In the genomic region with DNA sequence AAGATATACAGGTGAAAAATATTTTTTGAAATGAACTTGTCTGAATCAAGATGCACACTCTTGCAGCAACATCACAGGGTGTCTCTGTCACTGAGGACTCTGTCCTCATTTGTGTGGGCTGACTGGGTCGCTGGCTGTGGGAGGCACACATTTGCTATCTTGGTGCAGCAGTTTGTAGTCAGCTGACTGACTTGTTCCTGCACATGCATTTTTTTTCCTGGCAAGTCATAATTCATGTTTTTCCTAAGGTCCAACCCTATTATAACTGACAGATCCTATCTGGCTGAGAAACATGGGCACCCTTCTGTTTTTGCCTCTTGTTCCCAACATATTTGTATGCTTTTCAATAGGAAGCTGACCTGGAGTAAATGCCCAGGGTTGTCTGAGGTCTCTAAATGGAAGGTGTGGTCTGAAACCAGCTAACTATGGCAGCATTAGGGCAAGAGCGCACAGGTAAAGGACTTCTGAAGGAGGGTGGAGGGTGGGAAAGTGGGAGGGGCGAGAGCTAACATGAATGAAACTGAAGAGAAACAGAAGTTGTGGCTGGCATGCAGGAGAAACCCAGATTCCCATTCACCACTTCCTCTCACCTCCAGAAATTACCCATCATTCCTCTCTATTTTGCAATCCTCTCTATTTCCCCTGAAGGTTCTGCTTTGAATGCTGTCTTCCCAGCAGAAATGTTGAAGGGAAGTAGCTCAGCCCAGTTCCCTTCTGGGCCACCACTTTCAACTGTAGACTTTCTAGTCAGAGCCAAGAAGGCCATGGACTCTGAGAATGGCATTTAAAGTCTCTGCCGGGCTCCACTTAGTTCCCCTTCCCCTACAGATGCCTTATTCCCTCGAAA, we compare ENCODE assay signal across 9 cellular contexts.
DNase-seq lines count a peak whose midpoint lies in the region; ATAC-seq and TF ChIP-seq lines count a peak whose summit lies in the region.
"Had no signal": no experiment of that assay in that cellular context is flagged by ENCODE, and none has a peak within 500 bp of the region (broad histone marks: within the 10 kb centered on the region; RNA-seq: fewer than 3 reads in every experiment).

No MANE protein-coding gene starts in this region.

- no peak overlapping the region for H2AK5ac ChIP-seq in neuronal stem cell (ENCODE audit: low read depth, low read length)

- no peak overlapping the region for H3K14ac ChIP-seq in neuronal stem cell (ENCODE audit: low read length)

- no peak overlapping the region for H3K18ac ChIP-seq in neuronal stem cell (ENCODE audit: low read length)

- no peak overlapping the region for H2BK5ac ChIP-seq in neuronal stem cell (ENCODE audit: low read length)

- H4K91ac ChIP-seq in neuronal stem cell (ENCODE audit: low read depth, low read length, poor library complexity) = no peak overlapping the region

- H2BK120ac ChIP-seq in neuronal stem cell (ENCODE audit: low read depth, low read length) = no peak overlapping the region

- no peak overlapping the region for H3K4me3 ChIP-seq in OCI-LY7 (ENCODE audit: low read depth, low read length, poor library complexity, severe bottlenecking)
- no peak overlapping the region for H3K4me3 ChIP-seq in dorsolateral prefrontal cortex
- H3K4me3 ChIP-seq in neuronal stem cell (ENCODE audit: low read length in 2 of 2) = no peak overlapping the region
- no peak overlapping the region for H3K4me3 ChIP-seq in effector memory CD4-positive, alpha-beta T cell (ENCODE audit: insufficient read depth, low read depth, low read length, poor library complexity, severe bottlenecking)
- H3K4me3 ChIP-seq in Peyer's patch = no peak overlapping the region

- H3K79me2 ChIP-seq in OCI-LY7 (ENCODE audit: insufficient read depth, low read depth, low read length) = no peaks in the 10 kb centered on the region

- H2AFZ ChIP-seq in OCI-LY7 (ENCODE audit: low read length) (no peak overlapping the region), neuronal stem cell (ENCODE audit: low read length) (peak overlapping the region; percentile 27)

- no peak overlapping the region for H4K8ac ChIP-seq in neuronal stem cell (ENCODE audit: low read depth, low read length)

- H3K79me1 ChIP-seq in neuronal stem cell (ENCODE audit: low read depth, low read length) = no peaks in the 10 kb centered on the region

- no peak overlapping the region for H3K4ac ChIP-seq in neuronal stem cell (ENCODE audit: low read length)

- H3K36me3 ChIP-seq in OCI-LY7 (ENCODE audit: insufficient read depth, low read length) (no peaks in the 10 kb centered on the region), neuronal stem cell (replicated peaks in 1 of 2; ENCODE audit: control insufficient read depth in 2 of 2, insufficient read depth in 2 of 2, low read length in 2 of 2) (no peaks in the 10 kb centered on the region), Peyer's patch (no peaks in the 10 kb centered on the region)
- H3K36me3 ChIP-seq in effector memory CD4-positive, alpha-beta T cell (ENCODE audit: control insufficient read depth, insufficient read depth, low read length) = no peaks in the 10 kb centered on the region

- H2BK12ac ChIP-seq in neuronal stem cell (ENCODE audit: low read length) = no peak overlapping the region

- no peak for TF ChIP-seq CTCF in OCI-LY7 (conservative IDR thresholded peaks at IDR 0.05; ENCODE audit: low read length)
- TF ChIP-seq CTCF in dorsolateral prefrontal cortex (IDR thresholded peaks at IDR 0.05 in 54 of 56, conservative IDR thresholded peaks at IDR 0.05 in 2 of 56; ENCODE audit: low read depth in 1 of 56, partially characterized antibody in 56 of 56) = no peak
- TF ChIP-seq CTCF in Peyer's patch (IDR thresholded peaks at IDR 0.05) = no peak

- no peaks in the 10 kb centered on the region for H4K20me1 ChIP-seq in OCI-LY7 (ENCODE audit: insufficient read depth, low read length)

- no CpG with 5 or more reads among the region's 5 CpGs for WGBS in neuronal stem cell (ENCODE audit: extremely low coverage in 2 of 2, insufficient read length in 2 of 2, insufficient replicate concordance in 1 of 2), 2 donors

- no TSS peak for BruUV-seq in OCI-LY7 (replicated peaks; lab: Mats Ljungman, UMichigan)

- intact Hi-C loops in OCI-LY7 (cut with micrococcal nuclease; ENCODE audit: unreplicated experiment) = no loop called here
- intact Hi-C loops in dorsolateral prefrontal cortex (cut with DNase I) = loop anchor here in 1 of 2 donors (10.0 kb wide), 1 partner anchor 164 kb away; a partner anchor contains a TSS

- CTCF ChIA-PET in OCI-LY7 (lab: Charles Lee; ENCODE audit: unreplicated experiment) = no interaction called here

- no peak for TF ChIP-seq POLR2A in Peyer's patch (IDR thresholded peaks at IDR 0.05)

- no peak overlapping the region for H3K9ac ChIP-seq in neuronal stem cell (ENCODE audit: low read depth, low read length, poor library complexity)

- H3K27ac ChIP-seq in OCI-LY7 (ENCODE audit: low read depth, low read length, poor library complexity, severe bottlenecking) (no peak overlapping the region), dorsolateral prefrontal cortex (peak overlapping the region in 42 of 59 donors; percentile 1 to 71 (median 44)), neuronal stem cell (replicated peaks; ENCODE audit: low read length) (no peak overlapping the region), Peyer's patch (no peak overlapping the region)
- no peak overlapping the region for H3K27ac ChIP-seq in effector memory CD4-positive, alpha-beta T cell (ENCODE audit: insufficient read depth, low read length, poor library complexity, severe bottlenecking)

- no peak for ATAC-seq in HG03571 (IDR thresholded peaks at IDR 0.05; ENCODE audit: unreplicated experiment)

- H3K4me1 ChIP-seq in OCI-LY7 (ENCODE audit: insufficient read depth, low read length, poor library complexity, severe bottlenecking) (peaks cover 25% of the 10 kb centered on the region), neuronal stem cell (ENCODE audit: control insufficient read depth in 2 of 2, insufficient read depth in 1 of 2, low read depth in 1 of 2, low read length in 2 of 2) (peaks cover 14 to 31% of the 10 kb centered on the region in 2 donors), Peyer's patch (peaks cover 0 to 27% (median 3%) of the 10 kb centered on the region in 4 donors)
- H3K4me1 ChIP-seq in effector memory CD4-positive, alpha-beta T cell (ENCODE audit: control insufficient read depth, insufficient read depth, low read length, poor library complexity, severe bottlenecking) = peaks cover 10% of the 10 kb centered on the region

- H3K23ac ChIP-seq in neuronal stem cell (ENCODE audit: low read depth, low read length, poor library complexity) = no peak overlapping the region

- peak; percentile 18 for DNase-seq in ELF-1 (ENCODE audit: low read depth, low spot score)
- DNase-seq in OCI-LY7 (ENCODE audit: low spot score) = no peak
- peak in 2 of 10 donors; percentile 23 to 25 for DNase-seq in dorsolateral prefrontal cortex
- DNase-seq in neuronal stem cell (ENCODE audit: low spot score) = no peak
- DNase-seq in effector memory CD4-positive, alpha-beta T cell = no peak
- DNase-seq in DMS53 (lab: John Stamatoyannopoulos, UW) = no peak
- no peak for DNase-seq in Peyer's patch
- DNase-seq: stimulated activated CD4-positive, alpha-beta T cell treated with anti-CD3 and anti-CD28 coated beads, Interleukin-12 subunit alpha, Interleukin-12 subunit beta, amount 100 ng/mL, for 4 hours had no signal

- H3K9me2 ChIP-seq in OCI-LY7 (ENCODE audit: insufficient read depth, low read length) = no peaks in the 10 kb centered on the region

- H3K27me3 ChIP-seq in dorsolateral prefrontal cortex (no peaks in the 10 kb centered on the region), neuronal stem cell (ENCODE audit: control insufficient read depth in 3 of 3, insufficient read depth in 3 of 3, low read depth in 1 of 3, low read length in 3 of 3) (no peaks in the 10 kb centered on the region), Peyer's patch (no peaks in the 10 kb centered on the region)
- no peaks in the 10 kb centered on the region for H3K27me3 ChIP-seq in effector memory CD4-positive, alpha-beta T cell (replicated peaks; ENCODE audit: control insufficient read depth, insufficient read depth, low read length, poor library complexity, severe bottlenecking)

- H3K4me2 ChIP-seq in OCI-LY7 (ENCODE audit: low read length) (peak overlapping the region; percentile 0; the same call in 1 of the 2 replicates), neuronal stem cell (ENCODE audit: insufficient read depth, low read length, poor library complexity, severe bottlenecking) (no peak overlapping the region)

- POLR2A ChIA-PET in OCI-LY7 (lab: Charles Lee) = interaction anchor here (1.2 kb wide), 1 partner anchor 15 kb away, joined by 3 read pairs; no protein-coding TSS in a partner anchor

- no peaks in the 10 kb centered on the region for H3K9me3 ChIP-seq in OCI-LY7 (ENCODE audit: low read length)
- H3K9me3 ChIP-seq in neuronal stem cell (replicated peaks in 1 of 2; ENCODE audit: control insufficient read depth in 2 of 2, insufficient read depth in 1 of 2, low read depth in 1 of 2, low read length in 2 of 2) = no peaks in the 10 kb centered on the region
- no peaks in the 10 kb centered on the region for H3K9me3 ChIP-seq in effector memory CD4-positive, alpha-beta T cell (ENCODE audit: control insufficient read depth, low read length)
- no peaks in the 10 kb centered on the region for H3K9me3 ChIP-seq in Peyer's patch

- no peak overlapping the region for H2BK15ac ChIP-seq in neuronal stem cell (ENCODE audit: low read length)

Comparison
In these comparisons a context has a peak if more than half of its experiments do, and no peak if none do; other contexts are left out.
1. H3K27ac ChIP-seq: peak in dorsolateral prefrontal cortex (42 of 59); none in OCI-LY7 (single experiment), neuronal stem cell (single experiment), effector memory CD4-positive, alpha-beta T cell (single experiment) and Peyer's patch (0 of 4).